ENCODE assay signal across 8 cellular contexts in the genomic region with DNA sequence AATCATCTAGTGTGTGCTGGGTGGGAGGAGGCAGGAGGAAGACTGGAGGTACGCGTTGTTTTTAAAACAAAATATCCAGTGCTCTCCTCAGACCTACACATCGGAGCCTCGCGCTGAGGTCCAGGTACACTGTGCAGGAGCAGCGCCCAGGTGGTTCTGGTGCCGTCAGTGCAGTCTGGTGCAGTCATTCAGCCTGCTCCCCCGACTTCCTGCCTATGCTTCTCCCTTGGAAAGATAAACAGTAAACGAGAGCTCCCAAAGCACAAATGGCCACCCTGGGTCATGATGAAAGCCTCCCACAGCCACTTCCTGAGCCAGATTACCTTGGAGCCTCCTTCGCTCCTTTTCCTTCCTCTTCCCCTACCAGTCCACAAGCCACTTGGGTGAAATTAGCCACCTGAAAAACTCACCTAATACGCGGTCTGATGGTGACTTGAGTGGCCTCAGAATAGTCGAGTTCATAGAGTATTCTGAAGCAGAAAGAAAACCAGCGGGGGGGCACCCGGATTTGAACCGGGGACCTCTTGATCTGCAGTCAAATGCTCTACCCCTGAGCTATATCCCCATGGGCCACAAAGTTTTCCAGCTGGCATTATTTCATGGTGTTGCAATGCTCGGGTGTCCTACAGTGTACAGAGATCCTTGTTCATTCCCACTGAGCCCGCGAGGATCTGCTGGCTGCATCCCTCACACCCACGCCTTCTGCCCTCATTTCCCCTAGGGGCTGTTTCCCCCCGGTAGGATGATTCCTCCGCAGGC.
DNase-seq lines count a peak whose midpoint lies in the region; ATAC-seq and FAIRE-seq lines count a peak whose summit lies in the region.

No MANE protein-coding gene starts in this region.

- ATAC-seq in left cardiac atrium (peak; percentile 82 to 87), GM18907 (IDR thresholded peaks at IDR 0.05; ENCODE audit: unreplicated experiment) (no peak), GM21528 (IDR thresholded peaks at IDR 0.05; ENCODE audit: low FRiP score, unreplicated experiment) (no peak)

- intact Hi-C loops in left cardiac atrium (cut with DNase I): no loop called here

- no peak for FAIRE-seq in urothelium cell line (lab: Jason Lieb, UNC)

- in situ Hi-C loops in SK-MEL-5 (cut with HindIII; ENCODE audit: low pct_unique_long_range_greater_than_20kb, low sequenced_read_pairs): no loop called here

- peak; percentile 40 for DNase-seq in stimulated activated CD4-positive, alpha-beta T cell treated with anti-CD3 and anti-CD28 coated beads, Interleukin-15, amount 100 ng/mL, for 24 hours
- no peak for DNase-seq in stimulated activated CD4-positive, alpha-beta T cell treated with anti-CD3 and anti-CD28 coated beads, Interleukin-12 subunit alpha, Interleukin-12 subunit beta, amount 100 ng/mL, for 4 hours
- DNase-seq in SK-MEL-5 (ENCODE audit: low read depth, low spot score) (peak; percentile 93), left cardiac atrium (peak; percentile 47), urothelium cell line (ENCODE audit: low spot score) (peak; percentile 33)
- no peak for DNase-seq in activated CD8-positive, alpha-beta memory T cell treated with anti-CD3 and anti-CD28 coated beads, Interleukin-2, amount 50 U/mL, for 4 hours

Comparison
In these comparisons a context has a peak if more than half of its experiments do, and no peak if none do; other contexts are left out.
1. DNase-seq: peak in stimulated activated CD4-positive, alpha-beta T cell treated with anti-CD3 and anti-CD28 coated beads, Interleukin-15, amount 100 ng/mL, for 24 hours (single experiment), SK-MEL-5 (single experiment), left cardiac atrium (single experiment) and urothelium cell line (single experiment); none in stimulated activated CD4-positive, alpha-beta T cell treated with anti-CD3 and anti-CD28 coated beads, Interleukin-12 subunit alpha, Interleukin-12 subunit beta, amount 100 ng/mL, for 4 hours (single experiment) and activated CD8-positive, alpha-beta memory T cell treated with anti-CD3 and anti-CD28 coated beads, Interleukin-2, amount 50 U/mL, for 4 hours (single experiment).
2. ATAC-seq: peak in left cardiac atrium (2 of 2); none in GM18907 (single experiment) and GM21528 (single experiment).